ENCODE assay signal across 26 cellular contexts in genomic region chr6:161745128-161745527, GRCh38.
"Had no signal": no experiment of that assay in that cellular context is flagged by ENCODE, and none has a peak within 500 bp of the region (broad histone marks: within the 10 kb centered on the region; RNA-seq: fewer than 3 reads in every experiment).

No MANE protein-coding gene starts in this region.

- H3K9me3 ChIP-seq: colonic mucosa, esophagus squamous epithelium, gastrocnemius medialis, lower lobe of right lung, mucosa of descending colon had no signal

- DNase-seq: colonic mucosa; cortex of kidney; effector CD8-positive, alpha-beta T cell; effector memory CD8-positive, alpha-beta T cell; endodermal cell; erythroblast; esophagus squamous epithelium; foreskin melanocyte; gastrocnemius medialis; glutamatergic neuron; head of caudate nucleus; heart right ventricle; hippocampal formation; left cardiac atrium; left lung; left ventricle myocardium superior; lower lobe of right lung; mesenchymal stem cell; mucosa of descending colon; naive B cell had no signal

- H3K27ac Mint-ChIP-seq: dendritic cell treated with granulocyte-macrophage colony-stimulating factor and Interleukin-4, amounts not matched to agents 40 ng/mL and 50 ng/mL, for 4 days; effector memory CD8-positive, alpha-beta T cell; endodermal cell; mesothelial cell of epicardium; naive B cell had no signal

- H3K4me3 ChIP-seq: colonic mucosa, esophagus squamous epithelium, gastrocnemius medialis, heart right ventricle, left lung, lower lobe of right lung, mucosa of descending colon had no signal

- H3K36me3 Mint-ChIP-seq: mesothelial cell of epicardium, naive B cell had no signal

- H3K4me1 ChIP-seq: colonic mucosa, esophagus squamous epithelium, heart right ventricle, left lung, lower lobe of right lung had no signal

- H3K4me3 Mint-ChIP-seq: dendritic cell treated with granulocyte-macrophage colony-stimulating factor and Interleukin-4, amounts not matched to agents 40 ng/mL and 50 ng/mL, for 4 days; effector memory CD8-positive, alpha-beta T cell; endodermal cell; mesothelial cell of epicardium; naive B cell had no signal

- H3K27ac ChIP-seq: colonic mucosa, epithelial cell of prostate, esophagus squamous epithelium, gastrocnemius medialis, heart right ventricle, left lung, lower lobe of right lung had no signal

- FAIRE-seq: endometrium, keratinocyte had no signal

- H3K27me3 ChIP-seq: colonic mucosa, esophagus squamous epithelium, gastrocnemius medialis, heart right ventricle, left lung had no signal

- ATAC-seq: effector memory CD8-positive, alpha-beta T cell; esophagus mucosa; gastrocnemius medialis; heart right ventricle; left cardiac atrium; left lung; left ventricle myocardium superior; lower lobe of right lung; mucosa of descending colon had no signal

- H3K4me1 Mint-ChIP-seq: naive B cell had no signal

- H3K9me3 Mint-ChIP-seq: dendritic cell treated with granulocyte-macrophage colony-stimulating factor and Interleukin-4, amounts not matched to agents 40 ng/mL and 50 ng/mL, for 4 days; effector memory CD8-positive, alpha-beta T cell; endodermal cell had no signal

- H3K27me3 Mint-ChIP-seq: dendritic cell treated with granulocyte-macrophage colony-stimulating factor and Interleukin-4, amounts not matched to agents 40 ng/mL and 50 ng/mL, for 4 days; effector memory CD8-positive, alpha-beta T cell; naive B cell had no signal

- H3K36me3 ChIP-seq: colonic mucosa, esophagus squamous epithelium, gastrocnemius medialis, heart right ventricle, left lung, lower lobe of right lung had no signal
